In genomic region chr3:10215578-10216368, GRCh38 we compare ENCODE assay signal across 19 cellular contexts. TPM values are rescaled to one million over a fixed set of nuclear protein-coding genes. Genes with fewer than 3 reads are reported as not detected.
A peak's percentile ranks its signal among the peaks of the same experiment; 100 is the strongest.
DNase-seq lines count a peak whose midpoint lies in the region; ATAC-seq and TF ChIP-seq lines count a peak whose summit lies in the region.
"Had no signal": no experiment of that assay in that cellular context is flagged by ENCODE, and none has a peak within 500 bp of the region (broad histone marks: within the 10 kb centered on the region; RNA-seq: fewer than 3 reads in every experiment).

No MANE protein-coding gene starts in this region.

- H3K4me1 Mint-ChIP-seq in stimulated activated naive CD8-positive, alpha-beta T cell treated with anti-CD3 and anti-CD28 coated beads, Interleukin-15, Interleukin-2, amounts not matched to agents 100 ng/mL and 50 ng/mL, for 24 hours (ENCODE audit: low read depth), result peaks cover 9% of the 10 kb centered on the region
- H3K4me1 Mint-ChIP-seq in stimulated activated naive CD8-positive, alpha-beta T cell treated with anti-CD3 and anti-CD28 coated beads, Interleukin-15, amount 100 ng/mL, for 72 hours, result peaks cover 13% of the 10 kb centered on the region
- H3K4me1 Mint-ChIP-seq in T-helper 17 cell (peaks cover 15% of the 10 kb centered on the region), memory B cell (peaks cover 23% of the 10 kb centered on the region)

- no peak for DNase-seq in stimulated activated naive CD8-positive, alpha-beta T cell treated with anti-CD3 and anti-CD28 coated beads, Interleukin-15, amount 100 ng/mL, for 72 hours
- DNase-seq in T-helper 17 cell (no peak), memory B cell (ENCODE audit: low spot score in 2 of 2) (no peak), body of pancreas (no peak)
- DNase-seq in activated CD8-positive, alpha-beta memory T cell treated with anti-CD3 and anti-CD28 coated beads, Interleukin-2, amount 50 U/mL, for 48 hours, result no peak
- DNase-seq: DMS153, H9, NCI-H1417 treated with DMSO at 0.1 percent for 48 hours, NCI-H187 treated with DMSO at 0.1 percent for 48 hours, NCI-H2227 treated with DMSO at 0.1 percent for 48 hours, NCI-H510A treated with DMSO at 0.1 percent for 48 hours, PC-3, SIG-M5 had no signal

- WGBS in body of pancreas, 2 donors, result 85 to 91% methylated on average over 6 of the region's 6 CpGs

- no peaks in the 10 kb centered on the region for H3K27me3 Mint-ChIP-seq in stimulated activated naive CD8-positive, alpha-beta T cell treated with anti-CD3 and anti-CD28 coated beads, Interleukin-15, Interleukin-2, amounts not matched to agents 100 ng/mL and 50 ng/mL, for 24 hours
- H3K27me3 Mint-ChIP-seq in stimulated activated naive CD8-positive, alpha-beta T cell treated with anti-CD3 and anti-CD28 coated beads, Interleukin-15, amount 100 ng/mL, for 72 hours, result no peaks in the 10 kb centered on the region
- H3K27me3 Mint-ChIP-seq in T-helper 17 cell, result no peaks in the 10 kb centered on the region
- no peaks in the 10 kb centered on the region for H3K27me3 Mint-ChIP-seq in memory B cell

- no peak overlapping the region for H3K27ac ChIP-seq in body of pancreas
- H3K27ac ChIP-seq: A549, BLaER1, RWPE1 had no signal

- no peak for ATAC-seq in stimulated activated naive CD8-positive, alpha-beta T cell treated with anti-CD3 and anti-CD28 coated beads, Interleukin-15, amount 100 ng/mL, for 72 hours
- ATAC-seq in T-helper 17 cell (no peak), memory B cell (ENCODE audit: low read depth) (no peak), HG02571 (IDR thresholded peaks at IDR 0.05; ENCODE audit: unreplicated experiment) (no peak), body of pancreas (no peak)
- ATAC-seq: A549, GM12878, PC-3 had no signal

- H3K27me3 ChIP-seq in body of pancreas, result no peaks in the 10 kb centered on the region
- H3K27me3 ChIP-seq: BLaER1 had no signal

- peaks cover 28% of the 10 kb centered on the region for H3K36me3 Mint-ChIP-seq in stimulated activated naive CD8-positive, alpha-beta T cell treated with anti-CD3 and anti-CD28 coated beads, Interleukin-15, Interleukin-2, amounts not matched to agents 100 ng/mL and 50 ng/mL, for 24 hours (ENCODE audit: low read depth)
- peaks cover 3% of the 10 kb centered on the region for H3K36me3 Mint-ChIP-seq in T-helper 17 cell (ENCODE audit: low read depth)
- H3K36me3 Mint-ChIP-seq in memory B cell, result peaks cover 38% of the 10 kb centered on the region

- no peak overlapping the region for H3K4me3 ChIP-seq in body of pancreas
- H3K4me3 ChIP-seq: A549, BLaER1, GM12878 had no signal

- no peaks in the 10 kb centered on the region for H3K9me3 ChIP-seq in T-helper 17 cell (ENCODE audit: control insufficient read depth, low read length, poor library complexity, severe bottlenecking)
- no peaks in the 10 kb centered on the region for H3K9me3 ChIP-seq in body of pancreas
- H3K9me3 ChIP-seq: A549, BLaER1 had no signal

- no peaks in the 10 kb centered on the region for H3K36me3 ChIP-seq in body of pancreas (replicated peaks in 1 of 2; ENCODE audit: insufficient read depth in 1 of 2, low read depth in 2 of 2)

- no peak for TF ChIP-seq POLR2A in body of pancreas (IDR thresholded peaks at IDR 0.05)

- H3K9me3 Mint-ChIP-seq in stimulated activated naive CD8-positive, alpha-beta T cell treated with anti-CD3 and anti-CD28 coated beads, Interleukin-15, Interleukin-2, amounts not matched to agents 100 ng/mL and 50 ng/mL, for 24 hours, result peaks cover 6% of the 10 kb centered on the region
- peaks cover 0 to 6% of the 10 kb centered on the region in 2 donors for H3K9me3 Mint-ChIP-seq in stimulated activated naive CD8-positive, alpha-beta T cell treated with anti-CD3 and anti-CD28 coated beads, Interleukin-15, amount 100 ng/mL, for 72 hours
- H3K9me3 Mint-ChIP-seq in memory B cell, result peaks cover 10% of the 10 kb centered on the region

- TF ChIP-seq CTCF in body of pancreas (IDR thresholded peaks at IDR 0.05), result no peak

- intact Hi-C loops in body of pancreas (cut with DNase I), result no loop called here

- peak overlapping the region; percentile 5 for H3K27ac Mint-ChIP-seq in stimulated activated naive CD8-positive, alpha-beta T cell treated with anti-CD3 and anti-CD28 coated beads, Interleukin-15, Interleukin-2, amounts not matched to agents 100 ng/mL and 50 ng/mL, for 24 hours
- no peak overlapping the region for H3K27ac Mint-ChIP-seq in stimulated activated naive CD8-positive, alpha-beta T cell treated with anti-CD3 and anti-CD28 coated beads, Interleukin-15, amount 100 ng/mL, for 72 hours
- H3K27ac Mint-ChIP-seq in T-helper 17 cell (peak overlapping the region; percentile 74), memory B cell (peak overlapping the region; percentile 77)
- H3K27ac Mint-ChIP-seq: H9 had no signal

- no peak overlapping the region for H3K4me3 Mint-ChIP-seq in stimulated activated naive CD8-positive, alpha-beta T cell treated with anti-CD3 and anti-CD28 coated beads, Interleukin-15, Interleukin-2, amounts not matched to agents 100 ng/mL and 50 ng/mL, for 24 hours
- no peak overlapping the region for H3K4me3 Mint-ChIP-seq in stimulated activated naive CD8-positive, alpha-beta T cell treated with anti-CD3 and anti-CD28 coated beads, Interleukin-15, amount 100 ng/mL, for 72 hours
- H3K4me3 Mint-ChIP-seq in T-helper 17 cell (no peak overlapping the region), memory B cell (no peak overlapping the region)
- H3K4me3 Mint-ChIP-seq: H9 had no signal

- peaks cover 13% of the 10 kb centered on the region for H3K4me1 ChIP-seq in body of pancreas

RNA-seq across cellular contexts. Expression of gene TATDN2, which starts 32.5 kb away (rescaled TPM):
- 10 to 100 TPM; 56.8 to 63.7 TPM for total RNA-seq in T-helper 17 cell
- total RNA-seq in body of pancreas, result 10 to 100 TPM; 15.3 to 19.8 TPM

RNA-seq across cellular contexts. Expression of gene IRAK2, which starts 51.1 kb away (rescaled TPM):
- total RNA-seq in T-helper 17 cell (1 to 10 TPM; 4.6 to 5.0 TPM), body of pancreas (1 to 10 TPM in 1 of 2 donors, under 1 TPM in 1; 0.99 to 3.9 TPM)

Comparison
In these comparisons a context has a peak if more than half of its experiments do, and no peak if none do; other contexts are left out.
1. H3K27ac Mint-ChIP-seq: peak in stimulated activated naive CD8-positive, alpha-beta T cell treated with anti-CD3 and anti-CD28 coated beads, Interleukin-15, Interleukin-2, amounts not matched to agents 100 ng/mL and 50 ng/mL, for 24 hours (single experiment), T-helper 17 cell (single experiment) and memory B cell (single experiment); none in stimulated activated naive CD8-positive, alpha-beta T cell treated with anti-CD3 and anti-CD28 coated beads, Interleukin-15, amount 100 ng/mL, for 72 hours (0 of 2).